1 cellular context compared by ENCODE assay signal in genomic region chr19:49580264-49581006, GRCh38.
TF ChIP-seq lines count a peak whose summit lies in the region.

TSS of gene NOSIP (minus strand) at chr19:49580556. CDS start at chr19:49560691, 19,865 bp downstream.

TF ChIP-seq in HepG2, 621 proteins besides CTCF, POLR2A, EP300 and RAD21 (continued from another document and continues in another):
- TF ChIP-seq, protein P1, sequence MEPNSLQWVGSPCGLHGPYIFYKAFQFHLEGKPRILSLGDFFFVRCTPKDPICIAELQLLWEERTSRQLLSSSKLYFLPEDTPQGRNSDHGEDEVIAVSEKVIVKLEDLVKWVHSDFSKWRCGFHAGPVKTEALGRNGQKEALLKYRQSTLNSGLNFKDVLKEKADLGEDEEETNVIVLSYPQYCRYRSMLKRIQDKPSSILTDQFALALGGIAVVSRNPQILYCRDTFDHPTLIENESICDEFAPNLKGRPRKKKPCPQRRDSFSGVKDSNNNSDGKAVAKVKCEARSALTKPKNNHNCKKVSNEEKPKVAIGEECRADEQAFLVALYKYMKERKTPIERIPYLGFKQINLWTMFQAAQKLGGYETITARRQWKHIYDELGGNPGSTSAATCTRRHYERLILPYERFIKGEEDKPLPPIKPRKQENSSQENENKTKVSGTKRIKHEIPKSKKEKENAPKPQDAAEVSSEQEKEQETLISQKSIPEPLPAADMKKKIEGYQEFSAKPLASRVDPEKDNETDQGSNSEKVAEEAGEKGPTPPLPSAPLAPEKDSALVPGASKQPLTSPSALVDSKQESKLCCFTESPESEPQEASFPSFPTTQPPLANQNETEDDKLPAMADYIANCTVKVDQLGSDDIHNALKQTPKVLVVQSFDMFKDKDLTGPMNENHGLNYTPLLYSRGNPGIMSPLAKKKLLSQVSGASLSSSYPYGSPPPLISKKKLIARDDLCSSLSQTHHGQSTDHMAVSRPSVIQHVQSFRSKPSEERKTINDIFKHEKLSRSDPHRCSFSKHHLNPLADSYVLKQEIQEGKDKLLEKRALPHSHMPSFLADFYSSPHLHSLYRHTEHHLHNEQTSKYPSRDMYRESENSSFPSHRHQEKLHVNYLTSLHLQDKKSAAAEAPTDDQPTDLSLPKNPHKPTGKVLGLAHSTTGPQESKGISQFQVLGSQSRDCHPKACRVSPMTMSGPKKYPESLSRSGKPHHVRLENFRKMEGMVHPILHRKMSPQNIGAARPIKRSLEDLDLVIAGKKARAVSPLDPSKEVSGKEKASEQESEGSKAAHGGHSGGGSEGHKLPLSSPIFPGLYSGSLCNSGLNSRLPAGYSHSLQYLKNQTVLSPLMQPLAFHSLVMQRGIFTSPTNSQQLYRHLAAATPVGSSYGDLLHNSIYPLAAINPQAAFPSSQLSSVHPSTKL (CRISPR knock-in tag; IDR thresholded peaks at IDR 0.05) = peak; percentile 66
- TF ChIP-seq PHF21A (CRISPR knock-in tag; IDR thresholded peaks at IDR 0.05) = peak; percentile 66; the same call in 1 of the 2 replicates
- TF ChIP-seq MXD1 (CRISPR knock-in tag; IDR thresholded peaks at IDR 0.05) = no peak
- TF ChIP-seq ZNF430 (CRISPR knock-in tag; IDR thresholded peaks at IDR 0.05) = peak; percentile 70
- TF ChIP-seq, protein P2, sequence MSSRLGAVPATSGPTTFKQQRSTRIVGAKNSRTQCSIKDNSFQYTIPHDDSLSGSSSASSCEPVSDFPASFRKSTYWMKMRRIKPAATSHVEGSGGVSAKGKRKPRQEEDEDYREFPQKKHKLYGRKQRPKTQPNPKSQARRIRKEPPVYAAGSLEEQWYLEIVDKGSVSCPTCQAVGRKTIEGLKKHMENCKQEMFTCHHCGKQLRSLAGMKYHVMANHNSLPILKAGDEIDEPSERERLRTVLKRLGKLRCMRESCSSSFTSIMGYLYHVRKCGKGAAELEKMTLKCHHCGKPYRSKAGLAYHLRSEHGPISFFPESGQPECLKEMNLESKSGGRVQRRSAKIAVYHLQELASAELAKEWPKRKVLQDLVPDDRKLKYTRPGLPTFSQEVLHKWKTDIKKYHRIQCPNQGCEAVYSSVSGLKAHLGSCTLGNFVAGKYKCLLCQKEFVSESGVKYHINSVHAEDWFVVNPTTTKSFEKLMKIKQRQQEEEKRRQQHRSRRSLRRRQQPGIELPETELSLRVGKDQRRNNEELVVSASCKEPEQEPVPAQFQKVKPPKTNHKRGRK (CRISPR knock-in tag; IDR thresholded peaks at IDR 0.05) = peak; percentile 39; the same call in 1 of the 2 replicates
- TF ChIP-seq ELF1 (CRISPR knock-in tag; IDR thresholded peaks at IDR 0.05) = peak; percentile 96
- TF ChIP-seq JDP2 (CRISPR knock-in tag; IDR thresholded peaks at IDR 0.05; ENCODE audit: borderline replicate concordance) = no peak
- TF ChIP-seq MAFF (IDR thresholded peaks at IDR 0.05; ENCODE audit: low read depth, low read length) = no peak
- TF ChIP-seq, protein P3, sequence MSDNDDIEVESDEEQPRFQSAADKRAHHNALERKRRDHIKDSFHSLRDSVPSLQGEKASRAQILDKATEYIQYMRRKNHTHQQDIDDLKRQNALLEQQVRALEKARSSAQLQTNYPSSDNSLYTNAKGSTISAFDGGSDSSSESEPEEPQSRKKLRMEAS (IDR thresholded peaks at IDR 0.05) = peak; percentile 75; the same call in 1 of the 2 replicates
- TF ChIP-seq, protein P4, sequence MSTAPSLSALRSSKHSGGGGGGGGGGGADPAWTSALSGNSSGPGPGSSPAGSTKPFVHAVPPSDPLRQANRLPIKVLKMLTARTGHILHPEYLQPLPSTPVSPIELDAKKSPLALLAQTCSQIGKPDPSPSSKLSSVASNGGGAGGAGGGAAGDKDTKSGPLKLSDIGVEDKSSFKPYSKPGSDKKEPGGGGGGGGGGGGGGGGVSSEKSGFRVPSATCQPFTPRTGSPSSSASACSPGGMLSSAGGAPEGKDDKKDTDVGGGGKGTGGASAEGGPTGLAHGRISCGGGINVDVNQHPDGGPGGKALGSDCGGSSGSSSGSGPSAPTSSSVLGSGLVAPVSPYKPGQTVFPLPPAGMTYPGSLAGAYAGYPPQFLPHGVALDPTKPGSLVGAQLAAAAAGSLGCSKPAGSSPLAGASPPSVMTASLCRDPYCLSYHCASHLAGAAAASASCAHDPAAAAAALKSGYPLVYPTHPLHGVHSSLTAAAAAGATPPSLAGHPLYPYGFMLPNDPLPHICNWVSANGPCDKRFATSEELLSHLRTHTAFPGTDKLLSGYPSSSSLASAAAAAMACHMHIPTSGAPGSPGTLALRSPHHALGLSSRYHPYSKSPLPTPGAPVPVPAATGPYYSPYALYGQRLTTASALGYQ (CRISPR knock-in tag; IDR thresholded peaks at IDR 0.05) = 0 out of 2 replicates have a peak, but pooled peaks have one; percentile 32
- peak; percentile 40; the same call in 1 of the 2 replicates for TF ChIP-seq ZNF766 (CRISPR knock-in tag; IDR thresholded peaks at IDR 0.05; ENCODE audit: borderline replicate concordance)
- TF ChIP-seq JARID2 (CRISPR knock-in tag; IDR thresholded peaks at IDR 0.05; ENCODE audit: insufficient replicate concordance) = no peak
- TF ChIP-seq TGIF2 (CRISPR knock-in tag; IDR thresholded peaks at IDR 0.05) = peak; percentile 51; the same call in 1 of the 2 replicates
- TF ChIP-seq ZMYM2 (CRISPR knock-in tag; IDR thresholded peaks at IDR 0.05) = no peak
- TF ChIP-seq YY1 (IDR thresholded peaks at IDR 0.05; ENCODE audit: insufficient read depth, insufficient replicate concordance, low read depth, low read length) = peak; percentile 72
- TF ChIP-seq ZNF713 (CRISPR knock-in tag; IDR thresholded peaks at IDR 0.05) = no peak
- no peak for TF ChIP-seq NFYB (CRISPR knock-in tag; IDR thresholded peaks at IDR 0.05)
- peak; percentile 31; the same call in 1 of the 2 replicates for TF ChIP-seq ZZZ3 (CRISPR knock-in tag; IDR thresholded peaks at IDR 0.05; ENCODE audit: borderline replicate concordance)
- TF ChIP-seq ZNF33B (CRISPR knock-in tag; IDR thresholded peaks at IDR 0.05) = 0 out of 2 replicates have a peak, but pooled peaks have one; percentile 36
- TF ChIP-seq FOXO1 (CRISPR knock-in tag; IDR thresholded peaks at IDR 0.05) = peak; percentile 23; the same call in 1 of the 2 replicates
- no peak for TF ChIP-seq KAT7 (CRISPR knock-in tag; IDR thresholded peaks at IDR 0.05; ENCODE audit: borderline replicate concordance)
- TF ChIP-seq ZNF292 (CRISPR knock-in tag; IDR thresholded peaks at IDR 0.05; ENCODE audit: borderline replicate concordance, low read depth) = no peak
- TF ChIP-seq ZBTB3 (CRISPR knock-in tag; IDR thresholded peaks at IDR 0.05; ENCODE audit: borderline replicate concordance, low read depth) = peak; percentile 28; the same call in 1 of the 2 replicates
- peak; percentile 84 for TF ChIP-seq ERF (CRISPR knock-in tag; IDR thresholded peaks at IDR 0.05)
- TF ChIP-seq MTERF4 (CRISPR knock-in tag; IDR thresholded peaks at IDR 0.05) = no peak
- no peak for TF ChIP-seq ATF4 (CRISPR knock-in tag; IDR thresholded peaks at IDR 0.05)
- no peak for TF ChIP-seq RARA (CRISPR knock-in tag; IDR thresholded peaks at IDR 0.05)
- TF ChIP-seq ZNF747 (CRISPR knock-in tag; IDR thresholded peaks at IDR 0.05; ENCODE audit: borderline replicate concordance) = peak; percentile 25
- TF ChIP-seq FOSL2 (CRISPR knock-in tag; IDR thresholded peaks at IDR 0.05) = peak; percentile 64
- peak; percentile 97 for TF ChIP-seq KAT8 (CRISPR knock-in tag; IDR thresholded peaks at IDR 0.05)
- TF ChIP-seq, protein P5, sequence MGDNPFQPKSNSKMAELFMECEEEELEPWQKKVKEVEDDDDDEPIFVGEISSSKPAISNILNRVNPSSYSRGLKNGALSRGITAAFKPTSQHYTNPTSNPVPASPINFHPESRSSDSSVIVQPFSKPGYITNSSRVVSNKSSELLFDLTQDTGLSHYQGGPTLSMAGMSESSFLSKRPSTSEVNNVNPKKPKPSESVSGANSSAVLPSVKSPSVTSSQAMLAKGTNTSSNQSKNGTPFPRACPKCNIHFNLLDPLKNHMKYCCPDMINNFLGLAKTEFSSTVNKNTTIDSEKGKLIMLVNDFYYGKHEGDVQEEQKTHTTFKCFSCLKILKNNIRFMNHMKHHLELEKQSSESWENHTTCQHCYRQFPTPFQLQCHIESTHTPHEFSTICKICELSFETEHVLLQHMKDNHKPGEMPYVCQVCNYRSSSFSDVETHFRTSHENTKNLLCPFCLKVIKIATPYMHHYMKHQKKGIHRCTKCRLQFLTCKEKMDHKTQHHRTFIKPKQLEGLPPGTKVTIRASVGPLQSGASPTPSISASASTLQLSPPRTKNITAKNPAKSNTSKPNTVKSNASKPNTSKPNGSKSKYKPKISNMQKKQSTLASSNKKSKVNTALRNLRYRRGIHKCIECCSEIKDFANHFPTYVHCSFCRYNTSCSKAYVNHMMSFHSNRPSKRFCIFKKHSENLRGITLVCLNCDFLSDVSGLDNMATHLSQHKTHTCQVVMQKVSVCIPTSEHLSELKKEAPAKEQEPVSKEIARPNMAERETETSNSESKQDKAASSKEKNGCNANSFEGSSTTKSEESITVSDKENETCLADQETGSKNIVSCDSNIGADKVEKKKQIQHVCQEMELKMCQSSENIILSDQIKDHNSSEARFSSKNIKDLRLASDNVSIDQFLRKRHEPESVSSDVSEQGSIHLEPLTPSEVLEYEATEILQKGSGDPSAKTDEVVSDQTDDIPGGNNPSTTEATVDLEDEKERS (CRISPR knock-in tag; IDR thresholded peaks at IDR 0.05) = no peak
- TF ChIP-seq SP4 (CRISPR knock-in tag; IDR thresholded peaks at IDR 0.05) = peak; percentile 90
- TF ChIP-seq GATA4 (IDR thresholded peaks at IDR 0.05; ENCODE audit: borderline replicate concordance, low read depth) = peak; percentile 82; the same call in 1 of the 2 replicates
- no peak for TF ChIP-seq FOXO4 (CRISPR knock-in tag; conservative IDR thresholded peaks at IDR 0.05)
- TF ChIP-seq, protein P6, sequence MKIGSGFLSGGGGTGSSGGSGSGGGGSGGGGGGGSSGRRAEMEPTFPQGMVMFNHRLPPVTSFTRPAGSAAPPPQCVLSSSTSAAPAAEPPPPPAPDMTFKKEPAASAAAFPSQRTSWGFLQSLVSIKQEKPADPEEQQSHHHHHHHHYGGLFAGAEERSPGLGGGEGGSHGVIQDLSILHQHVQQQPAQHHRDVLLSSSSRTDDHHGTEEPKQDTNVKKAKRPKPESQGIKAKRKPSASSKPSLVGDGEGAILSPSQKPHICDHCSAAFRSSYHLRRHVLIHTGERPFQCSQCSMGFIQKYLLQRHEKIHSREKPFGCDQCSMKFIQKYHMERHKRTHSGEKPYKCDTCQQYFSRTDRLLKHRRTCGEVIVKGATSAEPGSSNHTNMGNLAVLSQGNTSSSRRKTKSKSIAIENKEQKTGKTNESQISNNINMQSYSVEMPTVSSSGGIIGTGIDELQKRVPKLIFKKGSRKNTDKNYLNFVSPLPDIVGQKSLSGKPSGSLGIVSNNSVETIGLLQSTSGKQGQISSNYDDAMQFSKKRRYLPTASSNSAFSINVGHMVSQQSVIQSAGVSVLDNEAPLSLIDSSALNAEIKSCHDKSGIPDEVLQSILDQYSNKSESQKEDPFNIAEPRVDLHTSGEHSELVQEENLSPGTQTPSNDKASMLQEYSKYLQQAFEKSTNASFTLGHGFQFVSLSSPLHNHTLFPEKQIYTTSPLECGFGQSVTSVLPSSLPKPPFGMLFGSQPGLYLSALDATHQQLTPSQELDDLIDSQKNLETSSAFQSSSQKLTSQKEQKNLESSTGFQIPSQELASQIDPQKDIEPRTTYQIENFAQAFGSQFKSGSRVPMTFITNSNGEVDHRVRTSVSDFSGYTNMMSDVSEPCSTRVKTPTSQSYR (CRISPR knock-in tag; IDR thresholded peaks at IDR 0.05; ENCODE audit: borderline replicate concordance) = peak; percentile 58; the same call in 1 of the 2 replicates
- TF ChIP-seq MAZ (IDR thresholded peaks at IDR 0.05; ENCODE audit: borderline replicate concordance, low read depth, low read length) = peak; percentile 88; the same call in 1 of the 2 replicates
- peak; percentile 59; the same call in 1 of the 2 replicates for TF ChIP-seq MAZ (CRISPR knock-in tag; IDR thresholded peaks at IDR 0.05; ENCODE audit: low read depth)
- TF ChIP-seq CREB1 (IDR thresholded peaks at IDR 0.05) = peak; percentile 63
- peak; percentile 90 for TF ChIP-seq CREB1 (CRISPR knock-in tag; IDR thresholded peaks at IDR 0.05)
- TF ChIP-seq MIXL1 (CRISPR knock-in tag; IDR thresholded peaks at IDR 0.05) = peak; percentile 93
- TF ChIP-seq, protein P7, sequence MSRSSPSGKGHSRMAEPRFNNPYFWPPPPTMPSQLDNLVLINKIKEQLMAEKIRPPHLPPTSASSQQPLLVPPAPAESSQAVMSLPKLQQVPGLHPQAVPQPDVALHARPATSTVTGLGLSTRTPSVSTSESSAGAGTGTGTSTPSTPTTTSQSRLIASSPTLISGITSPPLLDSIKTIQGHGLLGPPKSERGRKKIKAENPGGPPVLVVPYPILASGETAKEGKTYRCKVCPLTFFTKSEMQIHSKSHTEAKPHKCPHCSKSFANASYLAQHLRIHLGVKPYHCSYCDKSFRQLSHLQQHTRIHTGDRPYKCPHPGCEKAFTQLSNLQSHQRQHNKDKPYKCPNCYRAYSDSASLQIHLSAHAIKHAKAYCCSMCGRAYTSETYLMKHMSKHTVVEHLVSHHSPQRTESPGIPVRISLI (CRISPR knock-in tag; IDR thresholded peaks at IDR 0.05; ENCODE audit: borderline replicate concordance) = 0 out of 2 replicates have a peak, but pooled peaks have one; percentile 8
- TF ChIP-seq GFI1 (CRISPR knock-in tag; IDR thresholded peaks at IDR 0.05; ENCODE audit: borderline replicate concordance) = 0 out of 2 replicates have a peak, but pooled peaks have one; percentile 51
